Comparison of ENCODE assay signal across 21 cellular contexts in the genomic region with DNA sequence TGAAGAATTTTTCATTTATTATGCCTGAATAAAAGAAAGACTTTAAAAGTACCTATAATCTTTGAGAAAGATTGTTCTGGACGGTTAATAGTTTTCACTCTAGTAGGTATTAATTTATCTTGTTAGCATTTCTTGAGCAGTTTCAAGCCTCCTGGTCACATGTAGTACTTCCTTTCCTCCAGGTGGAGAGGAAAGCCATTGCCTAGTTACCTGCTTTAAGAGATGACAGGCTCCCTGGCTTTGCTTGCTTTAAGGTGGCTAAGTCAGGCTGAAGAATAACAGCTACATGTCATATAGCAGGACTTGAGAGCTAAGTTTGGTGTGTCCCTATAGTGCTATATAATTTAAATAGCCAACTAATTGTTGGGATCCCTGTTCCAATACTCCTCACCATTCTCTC.
"Had no signal": no experiment of that assay in that cellular context is flagged by ENCODE, and none has a peak within 500 bp of the region (broad histone marks: within the 10 kb centered on the region; RNA-seq: fewer than 3 reads in every experiment).

No MANE protein-coding gene starts in this region.

- H3K27ac Mint-ChIP-seq: effector memory CD8-positive, alpha-beta T cell; naive thymus-derived CD4-positive, alpha-beta T cell; nephron progenitor cell; stimulated activated effector memory CD8-positive, alpha-beta T cell treated with anti-CD3 and anti-CD28 coated beads, Interleukin-12 subunit alpha, Interleukin-12 subunit beta, amount 100 ng/mL, for 72 hours; stimulated activated naive CD8-positive, alpha-beta T cell treated with anti-CD3 and anti-CD28 coated beads, Interleukin-15, Interleukin-2, amounts not matched to agents 100 ng/mL and 50 ng/mL, for 24 hours had no signal

- H3K4me3 ChIP-seq: esophagus squamous epithelium, gastroesophageal sphincter, left ventricle myocardium inferior, lower lobe of right lung, psoas muscle, right lobe of liver, tibial artery, upper lobe of right lung, vagina had no signal

- H3K4me1 Mint-ChIP-seq: naive thymus-derived CD4-positive, alpha-beta T cell; stimulated activated effector memory CD8-positive, alpha-beta T cell treated with anti-CD3 and anti-CD28 coated beads, Interleukin-12 subunit alpha, Interleukin-12 subunit beta, amount 100 ng/mL, for 72 hours had no signal

- H3K79me2 ChIP-seq: parathyroid adenoma had no signal

- H3K9ac ChIP-seq: parathyroid adenoma had no signal

- H3K27ac ChIP-seq: esophagus squamous epithelium, gastroesophageal sphincter, left ventricle myocardium inferior, lower lobe of right lung, parathyroid adenoma, psoas muscle, right lobe of liver, tibial artery, upper lobe of right lung, vagina had no signal

- H3K9me3 ChIP-seq: esophagus squamous epithelium, gastroesophageal sphincter, left ventricle myocardium inferior, lower lobe of right lung, psoas muscle, right lobe of liver, tibial artery, upper lobe of right lung, vagina had no signal

- H3K27me3 ChIP-seq: esophagus squamous epithelium, gastroesophageal sphincter, right lobe of liver, tibial artery, upper lobe of right lung, vagina had no signal

- H3K36me3 Mint-ChIP-seq: naive thymus-derived CD4-positive, alpha-beta T cell; stimulated activated effector memory CD8-positive, alpha-beta T cell treated with anti-CD3 and anti-CD28 coated beads, Interleukin-12 subunit alpha, Interleukin-12 subunit beta, amount 100 ng/mL, for 72 hours had no signal

- H3K9me3 Mint-ChIP-seq: nephron progenitor cell; stimulated activated naive CD8-positive, alpha-beta T cell treated with anti-CD3 and anti-CD28 coated beads, Interleukin-15, Interleukin-2, amounts not matched to agents 100 ng/mL and 50 ng/mL, for 24 hours had no signal

- H3K4me1 ChIP-seq: esophagus squamous epithelium, gastroesophageal sphincter, lower lobe of right lung, psoas muscle, upper lobe of right lung, vagina had no signal

- H3K36me3 ChIP-seq: esophagus squamous epithelium, gastroesophageal sphincter, left ventricle myocardium inferior, lower lobe of right lung, right lobe of liver, tibial artery, upper lobe of right lung, vagina had no signal

- DNase-seq: effector memory CD8-positive, alpha-beta T cell; esophagus squamous epithelium; glutamatergic neuron; kidney; left cardiac atrium; left ventricle myocardium inferior; lower lobe of right lung; naive thymus-derived CD4-positive, alpha-beta T cell; nephron progenitor cell; psoas muscle; retina; right lobe of liver; stimulated activated CD4-positive, alpha-beta T cell treated with anti-CD3 and anti-CD28 coated beads, Interleukin-4, amount 100 ng/mL, for 1 hour; stimulated activated CD8-positive, alpha-beta memory T cell treated with anti-CD3 and anti-CD28 coated beads, Interleukin-4, amount 100 ng/mL, for 48 hours; tibial artery; upper lobe of right lung had no signal

- H2AFZ ChIP-seq: parathyroid adenoma had no signal

- ATAC-seq: effector memory CD8-positive, alpha-beta T cell; gastroesophageal sphincter; left cardiac atrium; lower lobe of right lung; naive thymus-derived CD4-positive, alpha-beta T cell; psoas muscle; right lobe of liver; stimulated activated effector memory CD8-positive, alpha-beta T cell treated with anti-CD3 and anti-CD28 coated beads, Interleukin-12 subunit alpha, Interleukin-12 subunit beta, amount 100 ng/mL, for 72 hours; upper lobe of right lung had no signal

- H3K4me3 Mint-ChIP-seq: effector memory CD8-positive, alpha-beta T cell; naive thymus-derived CD4-positive, alpha-beta T cell; nephron progenitor cell; stimulated activated effector memory CD8-positive, alpha-beta T cell treated with anti-CD3 and anti-CD28 coated beads, Interleukin-12 subunit alpha, Interleukin-12 subunit beta, amount 100 ng/mL, for 72 hours; stimulated activated naive CD8-positive, alpha-beta T cell treated with anti-CD3 and anti-CD28 coated beads, Interleukin-15, Interleukin-2, amounts not matched to agents 100 ng/mL and 50 ng/mL, for 24 hours had no signal

- H3K27me3 Mint-ChIP-seq: effector memory CD8-positive, alpha-beta T cell; stimulated activated naive CD8-positive, alpha-beta T cell treated with anti-CD3 and anti-CD28 coated beads, Interleukin-15, Interleukin-2, amounts not matched to agents 100 ng/mL and 50 ng/mL, for 24 hours had no signal
